Comparison of ENCODE assay signal across 16 cellular contexts in the genomic region with DNA sequence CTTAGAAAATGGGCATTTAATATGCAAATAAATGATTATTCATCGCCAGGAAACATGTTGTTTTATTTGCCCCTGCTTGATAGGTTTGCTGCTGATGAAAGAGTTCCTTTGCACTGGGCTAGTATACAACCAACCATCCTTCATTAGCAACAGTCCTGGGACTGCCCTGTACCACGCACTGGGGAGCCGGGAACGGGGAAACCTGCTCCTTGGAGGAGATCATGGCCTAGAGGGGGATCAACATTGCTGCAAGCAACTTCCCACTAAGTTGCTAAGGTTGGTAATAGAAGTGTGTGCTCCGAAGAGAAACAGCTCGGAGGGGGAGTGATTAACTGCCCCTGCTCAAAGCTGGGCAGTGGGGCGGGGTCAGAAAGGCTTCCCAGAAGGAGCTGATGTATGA.
DNase-seq lines count a peak whose midpoint lies in the region; ATAC-seq and TF ChIP-seq lines count a peak whose summit lies in the region.
"Had no signal": no experiment of that assay in that cellular context is flagged by ENCODE, and none has a peak within 500 bp of the region (broad histone marks: within the 10 kb centered on the region; RNA-seq: fewer than 3 reads in every experiment).

No MANE protein-coding gene starts in this region.

- ATAC-seq in GM23338 (peak; percentile 66), HG02981 (IDR thresholded peaks at IDR 0.05; ENCODE audit: unreplicated experiment) (no peak)
- ATAC-seq: HCT116 had no signal

- H4K20me1 ChIP-seq in GM23338 (replicated peaks; ENCODE audit: insufficient read depth), result no peaks in the 10 kb centered on the region

- no peaks in the 10 kb centered on the region for H3F3A ChIP-seq in GM23338 (replicated peaks; ENCODE audit: low read depth)

- H3K4me3 ChIP-seq in GM23338, result no peak overlapping the region

- no peaks in the 10 kb centered on the region for H3K27me3 ChIP-seq in GM23338 (ENCODE audit: insufficient read depth)

- no peaks in the 10 kb centered on the region for H3K79me2 ChIP-seq in GM23338 (replicated peaks; ENCODE audit: insufficient read depth)

- peak overlapping the region; percentile 67; the same call in 1 of the 2 replicates for H2AFZ ChIP-seq in GM23338

- peaks cover 9% of the 10 kb centered on the region for H3K4me1 Mint-ChIP-seq in GM23338
- peaks cover 28% of the 10 kb centered on the region for H3K4me1 Mint-ChIP-seq in brain
- H3K4me1 Mint-ChIP-seq in nephron progenitor cell, result peaks cover 29% of the 10 kb centered on the region
- H3K4me1 Mint-ChIP-seq: CD4-positive, alpha-beta memory T cell had no signal

- TF ChIP-seq CTCF in GM23338 (conservative IDR thresholded peaks at IDR 0.05; ENCODE audit: low read depth in 2 of 2), result no peak
- no peak for TF ChIP-seq CTCF in brain (conservative IDR thresholded peaks at IDR 0.05)
- TF ChIP-seq CTCF in nephron progenitor cell (IDR thresholded peaks at IDR 0.05), result no peak
- TF ChIP-seq CTCF in GM20000 (IDR thresholded peaks at IDR 0.05; ENCODE audit: extremely low read depth, missing control alignments), result no peak

- H3K4me1 ChIP-seq in GM23338 (ENCODE audit: insufficient read depth), result no peaks in the 10 kb centered on the region

- H3K4me2 ChIP-seq in GM23338, result no peak overlapping the region

- no peak overlapping the region for H3K27ac ChIP-seq in GM23338 (ENCODE audit: low read depth)

- H3K4me3 Mint-ChIP-seq in GM23338 (no peak overlapping the region), brain (peak overlapping the region in 2 of 5 experiments; percentile 26 to 52), nephron progenitor cell (no peak overlapping the region)
- H3K4me3 Mint-ChIP-seq: CD4-positive, alpha-beta memory T cell; H9 had no signal

- H3K27ac Mint-ChIP-seq in GM23338 (no peak overlapping the region), brain (peak overlapping the region; percentile 24 to 85 (median 35)), nephron progenitor cell (no peak overlapping the region)
- H3K27ac Mint-ChIP-seq: CD4-positive, alpha-beta memory T cell had no signal

- H3K36me3 ChIP-seq in GM23338 (ENCODE audit: insufficient read depth), result no peaks in the 10 kb centered on the region

- DNase-seq in GM23338 (ENCODE audit: low spot score), result peak; percentile 11
- DNase-seq in iPS-NIHi7 (ENCODE audit: extremely low spot score), result peak; percentile 31
- peak; percentile 18 for DNase-seq in nephron progenitor cell
- DNase-seq in NCI-H345 (lab: John Stamatoyannopoulos, UW), result no peak
- DNase-seq in GM20000 (ENCODE audit: low spot score), result no peak
- DNase-seq in RKO (ENCODE audit: low spot score), result no peak
- DNase-seq: C1 segment of cervical spinal cord; Calu3; CD4-positive, alpha-beta memory T cell; COR-L47; DMS53; DMS79 treated with DMSO at 0.1 percent for 48 hours; H9 had no signal

- H3K36me3 Mint-ChIP-seq in GM23338 (ENCODE audit: low read depth), result no peaks in the 10 kb centered on the region
- no peaks in the 10 kb centered on the region for H3K36me3 Mint-ChIP-seq in brain
- no peaks in the 10 kb centered on the region for H3K36me3 Mint-ChIP-seq in nephron progenitor cell (ENCODE audit: low read depth)
- H3K36me3 Mint-ChIP-seq: CD4-positive, alpha-beta memory T cell had no signal

- H3K9me3 Mint-ChIP-seq in GM23338, result no peaks in the 10 kb centered on the region; the same call in 2 of the 3 replicates
- peaks cover 0 to 16% (median under 1%) of the 10 kb centered on the region in 5 experiments for H3K9me3 Mint-ChIP-seq in brain
- H3K9me3 Mint-ChIP-seq in nephron progenitor cell, result no peaks in the 10 kb centered on the region
- H3K9me3 Mint-ChIP-seq: CD4-positive, alpha-beta memory T cell; H9 had no signal

- H3K27me3 Mint-ChIP-seq in GM23338 (ENCODE audit: insufficient read depth, low read depth, poor library complexity) (peaks cover 2% of the 10 kb centered on the region), brain (peaks cover 2% of the 10 kb centered on the region), nephron progenitor cell (ENCODE audit: low read depth, poor library complexity) (peaks cover 32% of the 10 kb centered on the region)

- no peaks in the 10 kb centered on the region for H3K9me2 ChIP-seq in GM23338 (ENCODE audit: insufficient read depth)

TF ChIP-seq in GM23338, 12 proteins besides CTCF, POLR2A, EP300 and RAD21 (continues in another document):
- TF ChIP-seq EZH2 (IDR thresholded peaks at IDR 0.05; ENCODE audit: low read depth, unreplicated experiment), result no peak
- TF ChIP-seq, protein P1, sequence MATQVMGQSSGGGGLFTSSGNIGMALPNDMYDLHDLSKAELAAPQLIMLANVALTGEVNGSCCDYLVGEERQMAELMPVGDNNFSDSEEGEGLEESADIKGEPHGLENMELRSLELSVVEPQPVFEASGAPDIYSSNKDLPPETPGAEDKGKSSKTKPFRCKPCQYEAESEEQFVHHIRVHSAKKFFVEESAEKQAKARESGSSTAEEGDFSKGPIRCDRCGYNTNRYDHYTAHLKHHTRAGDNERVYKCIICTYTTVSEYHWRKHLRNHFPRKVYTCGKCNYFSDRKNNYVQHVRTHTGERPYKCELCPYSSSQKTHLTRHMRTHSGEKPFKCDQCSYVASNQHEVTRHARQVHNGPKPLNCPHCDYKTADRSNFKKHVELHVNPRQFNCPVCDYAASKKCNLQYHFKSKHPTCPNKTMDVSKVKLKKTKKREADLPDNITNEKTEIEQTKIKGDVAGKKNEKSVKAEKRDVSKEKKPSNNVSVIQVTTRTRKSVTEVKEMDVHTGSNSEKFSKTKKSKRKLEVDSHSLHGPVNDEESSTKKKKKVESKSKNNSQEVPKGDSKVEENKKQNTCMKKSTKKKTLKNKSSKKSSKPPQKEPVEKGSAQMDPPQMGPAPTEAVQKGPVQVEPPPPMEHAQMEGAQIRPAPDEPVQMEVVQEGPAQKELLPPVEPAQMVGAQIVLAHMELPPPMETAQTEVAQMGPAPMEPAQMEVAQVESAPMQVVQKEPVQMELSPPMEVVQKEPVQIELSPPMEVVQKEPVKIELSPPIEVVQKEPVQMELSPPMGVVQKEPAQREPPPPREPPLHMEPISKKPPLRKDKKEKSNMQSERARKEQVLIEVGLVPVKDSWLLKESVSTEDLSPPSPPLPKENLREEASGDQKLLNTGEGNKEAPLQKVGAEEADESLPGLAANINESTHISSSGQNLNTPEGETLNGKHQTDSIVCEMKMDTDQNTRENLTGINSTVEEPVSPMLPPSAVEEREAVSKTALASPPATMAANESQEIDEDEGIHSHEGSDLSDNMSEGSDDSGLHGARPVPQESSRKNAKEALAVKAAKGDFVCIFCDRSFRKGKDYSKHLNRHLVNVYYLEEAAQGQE (IDR thresholded peaks at IDR 0.05; ENCODE audit: unreplicated experiment), result no peak
- TF ChIP-seq ZNF114 (CRISPR knock-in tag; IDR thresholded peaks at IDR 0.05), result no peak
- no peak for TF ChIP-seq STAT1 (IDR thresholded peaks at IDR 0.05; ENCODE audit: unreplicated experiment)
- no peak for TF ChIP-seq EZH2phosphoT487 (IDR thresholded peaks at IDR 0.05; ENCODE audit: unreplicated experiment)
- no peak for TF ChIP-seq CREB1 (CRISPR knock-in tag; IDR thresholded peaks at IDR 0.05; ENCODE audit: low read depth)
- TF ChIP-seq NANOG (IDR thresholded peaks at IDR 0.05; ENCODE audit: borderline replicate concordance), result no peak
- no peak for TF ChIP-seq ZNF331 (CRISPR knock-in tag; IDR thresholded peaks at IDR 0.05; ENCODE audit: low read depth)
- TF ChIP-seq, protein P2, sequence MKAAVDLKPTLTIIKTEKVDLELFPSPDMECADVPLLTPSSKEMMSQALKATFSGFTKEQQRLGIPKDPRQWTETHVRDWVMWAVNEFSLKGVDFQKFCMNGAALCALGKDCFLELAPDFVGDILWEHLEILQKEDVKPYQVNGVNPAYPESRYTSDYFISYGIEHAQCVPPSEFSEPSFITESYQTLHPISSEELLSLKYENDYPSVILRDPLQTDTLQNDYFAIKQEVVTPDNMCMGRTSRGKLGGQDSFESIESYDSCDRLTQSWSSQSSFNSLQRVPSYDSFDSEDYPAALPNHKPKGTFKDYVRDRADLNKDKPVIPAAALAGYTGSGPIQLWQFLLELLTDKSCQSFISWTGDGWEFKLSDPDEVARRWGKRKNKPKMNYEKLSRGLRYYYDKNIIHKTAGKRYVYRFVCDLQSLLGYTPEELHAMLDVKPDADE (IDR thresholded peaks at IDR 0.05), result no peak
- TF ChIP-seq JUNB (IDR thresholded peaks at IDR 0.05; ENCODE audit: unreplicated experiment), result no peak

Comparison
In these comparisons a context has a peak if more than half of its experiments do, and no peak if none do; other contexts are left out.
1. DNase-seq: peak in GM23338 (single experiment), iPS-NIHi7 (single experiment) and nephron progenitor cell (single experiment); none in NCI-H345 (single experiment), GM20000 (single experiment) and RKO (single experiment).
2. H3K27ac Mint-ChIP-seq: peak in brain (5 of 5); none in GM23338 (single experiment) and nephron progenitor cell (single experiment).